In the genomic region with DNA sequence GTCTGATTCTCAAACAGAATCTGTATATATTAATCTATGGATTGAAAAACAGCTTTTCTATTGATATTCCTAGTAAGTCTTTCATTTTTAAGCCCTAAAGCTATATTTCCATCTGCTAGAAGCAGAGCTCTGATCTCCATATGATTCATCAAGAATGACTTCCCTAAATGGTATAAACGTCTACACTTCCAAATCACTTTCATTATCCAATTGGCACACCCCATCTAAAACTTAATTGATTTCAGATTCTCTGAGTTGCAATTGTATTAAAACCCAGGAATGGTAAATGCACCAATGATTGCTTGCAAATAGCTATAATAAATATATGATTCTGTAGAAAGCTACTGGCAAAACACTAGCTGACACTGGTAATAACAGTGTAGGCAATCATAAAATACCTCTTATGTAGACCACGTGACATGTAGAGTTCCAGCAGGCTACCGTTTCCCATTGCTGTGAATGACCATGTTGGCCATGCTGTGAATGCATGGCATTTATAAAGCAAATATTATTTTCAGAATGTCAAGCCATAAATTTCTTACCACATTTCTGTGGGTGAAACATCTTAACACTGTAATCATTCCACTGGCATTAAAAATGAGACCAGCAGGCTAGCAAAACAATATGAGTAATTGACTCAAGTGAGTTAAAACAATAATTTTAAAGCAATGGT, we compare ENCODE assay signal across 18 cellular contexts.
A peak's percentile ranks its signal among the peaks of the same experiment; 100 is the strongest.
DNase-seq lines count a peak whose midpoint lies in the region; ATAC-seq and TF ChIP-seq lines count a peak whose summit lies in the region.
"Had no signal": no experiment of that assay in that cellular context is flagged by ENCODE, and none has a peak within 500 bp of the region (broad histone marks: within the 10 kb centered on the region; RNA-seq: fewer than 3 reads in every experiment).

No MANE protein-coding gene starts in this region.

- no peaks in the 10 kb centered on the region for H3K27me3 Mint-ChIP-seq in activated CD4-positive, alpha-beta T cell treated with anti-CD3 and anti-CD28 coated beads, Interleukin-2, amount 10 ng/mL, durations not matched to agents 24 days and 14 days

- no peaks in the 10 kb centered on the region for H3K36me3 Mint-ChIP-seq in activated CD4-positive, alpha-beta T cell treated with anti-CD3 and anti-CD28 coated beads, Interleukin-2, amount 10 ng/mL, durations not matched to agents 24 days and 14 days (ENCODE audit: low read depth)

- H3K4me3 Mint-ChIP-seq in activated CD4-positive, alpha-beta T cell treated with anti-CD3 and anti-CD28 coated beads, Interleukin-2, amount 10 ng/mL, durations not matched to agents 24 days and 14 days, result no peak overlapping the region

- peaks cover 0 to 37% (median 0%) of the 10 kb centered on the region in 3 donors for H3K4me1 ChIP-seq in gastroesophageal sphincter

- ATAC-seq in gastroesophageal sphincter (peak; percentile 75), HG02623 (IDR thresholded peaks at IDR 0.05; ENCODE audit: unreplicated experiment) (no peak)
- ATAC-seq: Panc1 had no signal

- peaks cover 3% of the 10 kb centered on the region for H3K9me3 Mint-ChIP-seq in activated CD4-positive, alpha-beta T cell treated with anti-CD3 and anti-CD28 coated beads, Interleukin-2, amount 10 ng/mL, durations not matched to agents 24 days and 14 days

- TF ChIP-seq CTCF in gastroesophageal sphincter (IDR thresholded peaks at IDR 0.05), result no peak

- no peak for TF ChIP-seq EP300 in gastroesophageal sphincter (IDR thresholded peaks at IDR 0.05)

- H3K4me1 Mint-ChIP-seq in activated CD4-positive, alpha-beta T cell treated with anti-CD3 and anti-CD28 coated beads, Interleukin-2, amount 10 ng/mL, durations not matched to agents 24 days and 14 days, result no peaks in the 10 kb centered on the region

- H3K27ac ChIP-seq in gastroesophageal sphincter, result peak overlapping the region; percentile 56 to 79 (median 73)
- H3K27ac ChIP-seq: KMS-11 had no signal

- no peak for TF ChIP-seq POLR2A in gastroesophageal sphincter (IDR thresholded peaks at IDR 0.05)

- intact Hi-C loops in activated CD4-positive, alpha-beta T cell treated with anti-CD3 and anti-CD28 coated beads, Interleukin-2, amount 10 ng/mL, durations not matched to agents 24 days and 14 days (cut with micrococcal nuclease), result no loop called here

- H3K9me3 ChIP-seq in gastroesophageal sphincter, result no peaks in the 10 kb centered on the region

- no peaks in the 10 kb centered on the region for H3K27me3 ChIP-seq in gastroesophageal sphincter

- H3K27ac Mint-ChIP-seq in activated CD4-positive, alpha-beta T cell treated with anti-CD3 and anti-CD28 coated beads, Interleukin-2, amount 10 ng/mL, durations not matched to agents 24 days and 14 days, result no peak overlapping the region

- no peaks in the 10 kb centered on the region for H3K36me3 ChIP-seq in gastroesophageal sphincter

- H3K4me3 ChIP-seq in gastroesophageal sphincter, result no peak overlapping the region

- 25 to 37% methylated on average over 3 of the region's 3 CpGs for WGBS in gastroesophageal sphincter (ENCODE audit: low coverage in 1 of 2), 2 donors

- peak; percentile 62 for DNase-seq in HS-27A (ENCODE audit: low read depth)
- peak; percentile 48 for DNase-seq in SW480 (ENCODE audit: low spot score)
- DNase-seq in smooth muscle cell of the brain vasculature (ENCODE audit: low read depth, low spot score), result peak; percentile 4
- no peak for DNase-seq in NCI-H82 treated with DMSO at 0.1 percent for 48 hours (lab: John Stamatoyannopoulos, UW; ENCODE audit: unreplicated experiment)
- no peak for DNase-seq in germinal center (ENCODE audit: low spot score)
- no peak for DNase-seq in activated CD4-positive, alpha-beta T cell treated with anti-CD3 and anti-CD28 coated beads, Interleukin-2, amount 10 ng/mL, durations not matched to agents 24 days and 14 days
- DNase-seq: activated CD4-positive, CD25-positive, alpha-beta regulatory T cell treated with anti-CD3 and anti-CD28 coated beads, Interleukin-2, amount 50 U/mL, for 72 hours; activated CD8-positive, alpha-beta memory T cell treated with anti-CD3 and anti-CD28 coated beads, Interleukin-2, amount 50 U/mL, for 48 hours; activated naive CD4-positive, alpha-beta T cell treated with Interleukin-2 at 50 U/mL for 16 hours; central memory CD4-positive, alpha-beta T cell; NCI-H526; retina; stimulated activated CD4-positive, alpha-beta T cell treated with anti-CD3 and anti-CD28 coated beads, Interleukin-2, amount 100 ng/mL, for 48 hours; T-helper 1 cell had no signal

Comparison
In these comparisons a context has a peak if more than half of its experiments do, and no peak if none do; other contexts are left out.
1. DNase-seq: peak in HS-27A (single experiment), SW480 (single experiment) and smooth muscle cell of the brain vasculature (single experiment); none in NCI-H82 treated with DMSO at 0.1 percent for 48 hours (single experiment), germinal center (single experiment) and activated CD4-positive, alpha-beta T cell treated with anti-CD3 and anti-CD28 coated beads, Interleukin-2, amount 10 ng/mL, durations not matched to agents 24 days and 14 days (single experiment).